ENCODE assay signal across 1 cellular context in the genomic region with DNA sequence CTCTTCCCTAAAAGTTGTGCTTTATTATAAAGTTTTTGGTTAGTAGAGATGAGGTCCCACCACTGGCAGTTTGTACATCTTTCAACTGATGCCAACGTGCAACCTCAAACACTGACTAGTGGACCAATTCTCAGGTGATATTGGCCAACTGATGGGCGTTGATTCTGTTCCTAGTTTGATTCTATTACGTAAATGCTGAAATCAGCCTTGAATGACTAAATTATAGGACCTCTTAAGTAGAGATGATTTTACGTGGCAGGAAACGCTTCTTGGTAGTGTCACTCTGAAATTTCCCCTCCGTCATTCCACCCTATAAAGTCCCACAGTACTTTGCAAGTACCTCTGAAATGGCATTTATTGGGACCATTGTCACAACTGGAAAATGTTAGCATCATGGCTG.
TF ChIP-seq lines count a peak whose summit lies in the region.

No MANE protein-coding gene starts in this region.

TF ChIP-seq in K562, 482 proteins besides CTCF, POLR2A, EP300 and RAD21:
- TF ChIP-seq STAG1 (CRISPR knock-in tag; IDR thresholded peaks at IDR 0.05; ENCODE audit: borderline replicate concordance) (no peak), NR4A1 (CRISPR knock-in tag; IDR thresholded peaks at IDR 0.05) (no peak), NR4A1 (tag; IDR thresholded peaks at IDR 0.05) (no peak), CHD4 (IDR thresholded peaks at IDR 0.05; ENCODE audit: insufficient read depth, insufficient replicate concordance, low read depth, low read length, poor library complexity, severe bottlenecking) (no peak), BACH1 (tag; IDR thresholded peaks at IDR 0.05) (0 out of 2 replicates have a peak, but pooled peaks have one; percentile 7), RCOR1 (IDR thresholded peaks at IDR 0.05; ENCODE audit: borderline replicate concordance in 1 of 2, low read depth in 2 of 2, low read length in 2 of 2) (no peak), NCOA4 (IDR thresholded peaks at IDR 0.05; ENCODE audit: partially characterized antibody) (no peak), CREB1 (IDR thresholded peaks at IDR 0.05) (no peak), CREB1 (CRISPR knock-in tag; IDR thresholded peaks at IDR 0.05) (no peak), PHF20 (IDR thresholded peaks at IDR 0.05; ENCODE audit: partially characterized antibody) (no peak), NR2C1 (IDR thresholded peaks at IDR 0.05) (no peak), NR2C1 (tag; IDR thresholded peaks at IDR 0.05) (no peak), NFXL1 (CRISPR knock-in tag; IDR thresholded peaks at IDR 0.05) (peak; percentile 31; the same call in 1 of the 2 replicates), ZNF778 (CRISPR knock-in tag; IDR thresholded peaks at IDR 0.05) (0 out of 2 replicates have a peak, but pooled peaks have one; percentile 49), TGIF2 (CRISPR knock-in tag; IDR thresholded peaks at IDR 0.05) (0 out of 2 replicates have a peak, but pooled peaks have one; percentile 13), SOX6 (IDR thresholded peaks at IDR 0.05) (0 out of 2 replicates have a peak, but pooled peaks have one; percentile 6), COPS2 (conservative IDR thresholded peaks at IDR 0.05) (no peak), HNRNPLL (IDR thresholded peaks at IDR 0.05; ENCODE audit: low read depth, low read length, poor library complexity, severe bottlenecking) (no peak), MYC (IDR thresholded peaks at IDR 0.05; ENCODE audit: low read depth, low read length) (no peak), MYC (CRISPR knock-in tag; IDR thresholded peaks at IDR 0.05; ENCODE audit: borderline replicate concordance, low read depth) (no peak)
- TF ChIP-seq, protein P1, sequence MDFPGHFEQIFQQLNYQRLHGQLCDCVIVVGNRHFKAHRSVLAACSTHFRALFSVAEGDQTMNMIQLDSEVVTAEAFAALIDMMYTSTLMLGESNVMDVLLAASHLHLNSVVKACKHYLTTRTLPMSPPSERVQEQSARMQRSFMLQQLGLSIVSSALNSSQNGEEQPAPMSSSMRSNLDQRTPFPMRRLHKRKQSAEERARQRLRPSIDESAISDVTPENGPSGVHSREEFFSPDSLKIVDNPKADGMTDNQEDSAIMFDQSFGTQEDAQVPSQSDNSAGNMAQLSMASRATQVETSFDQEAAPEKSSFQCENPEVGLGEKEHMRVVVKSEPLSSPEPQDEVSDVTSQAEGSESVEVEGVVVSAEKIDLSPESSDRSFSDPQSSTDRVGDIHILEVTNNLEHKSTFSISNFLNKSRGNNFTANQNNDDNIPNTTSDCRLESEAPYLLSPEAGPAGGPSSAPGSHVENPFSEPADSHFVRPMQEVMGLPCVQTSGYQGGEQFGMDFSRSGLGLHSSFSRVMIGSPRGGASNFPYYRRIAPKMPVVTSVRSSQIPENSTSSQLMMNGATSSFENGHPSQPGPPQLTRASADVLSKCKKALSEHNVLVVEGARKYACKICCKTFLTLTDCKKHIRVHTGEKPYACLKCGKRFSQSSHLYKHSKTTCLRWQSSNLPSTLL (IDR thresholded peaks at IDR 0.05) = no peak
- TF ChIP-seq, protein P2, sequence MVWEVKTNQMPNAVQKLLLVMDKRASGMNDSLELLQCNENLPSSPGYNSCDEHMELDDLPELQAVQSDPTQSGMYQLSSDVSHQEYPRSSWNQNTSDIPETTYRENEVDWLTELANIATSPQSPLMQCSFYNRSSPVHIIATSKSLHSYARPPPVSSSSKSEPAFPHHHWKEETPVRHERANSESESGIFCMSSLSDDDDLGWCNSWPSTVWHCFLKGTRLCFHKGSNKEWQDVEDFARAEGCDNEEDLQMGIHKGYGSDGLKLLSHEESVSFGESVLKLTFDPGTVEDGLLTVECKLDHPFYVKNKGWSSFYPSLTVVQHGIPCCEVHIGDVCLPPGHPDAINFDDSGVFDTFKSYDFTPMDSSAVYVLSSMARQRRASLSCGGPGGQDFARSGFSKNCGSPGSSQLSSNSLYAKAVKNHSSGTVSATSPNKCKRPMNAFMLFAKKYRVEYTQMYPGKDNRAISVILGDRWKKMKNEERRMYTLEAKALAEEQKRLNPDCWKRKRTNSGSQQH (CRISPR knock-in tag; IDR thresholded peaks at IDR 0.05) = no peak
